Comparison of ENCODE assay signal across 1 cellular context in the genomic region with DNA sequence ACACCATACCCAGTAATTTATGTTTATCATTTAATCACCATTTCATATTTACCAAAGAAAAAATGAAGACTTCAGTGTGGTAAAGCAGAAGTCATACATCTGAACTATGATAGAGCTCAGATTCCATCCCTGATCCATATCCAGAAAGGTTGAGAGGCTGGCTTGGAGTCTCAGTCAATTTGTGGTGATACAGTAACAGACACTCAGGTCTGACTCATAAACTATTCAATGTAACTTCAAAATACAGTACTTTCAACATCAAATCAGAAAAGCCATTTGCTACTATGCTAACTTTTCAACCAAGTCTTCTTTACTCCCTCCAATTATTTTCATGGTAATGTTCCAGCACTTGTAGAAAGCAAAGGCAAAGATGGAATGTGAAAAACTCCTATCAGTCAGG.
TF ChIP-seq lines count a peak whose summit lies in the region.

No MANE protein-coding gene starts in this region.

TF ChIP-seq in SK-N-SH treated with all-trans-retinoic acid at 6 μM for 48 hours, 23 proteins besides CTCF, POLR2A, EP300 and RAD21 (continued from another document):
- TF ChIP-seq TSHZ2 (CRISPR knock-in tag; IDR thresholded peaks at IDR 0.05) = no peak
- no peak for TF ChIP-seq POU6F1 (CRISPR knock-in tag; IDR thresholded peaks at IDR 0.05; ENCODE audit: borderline replicate concordance, low read depth)
- TF ChIP-seq, protein P1, sequence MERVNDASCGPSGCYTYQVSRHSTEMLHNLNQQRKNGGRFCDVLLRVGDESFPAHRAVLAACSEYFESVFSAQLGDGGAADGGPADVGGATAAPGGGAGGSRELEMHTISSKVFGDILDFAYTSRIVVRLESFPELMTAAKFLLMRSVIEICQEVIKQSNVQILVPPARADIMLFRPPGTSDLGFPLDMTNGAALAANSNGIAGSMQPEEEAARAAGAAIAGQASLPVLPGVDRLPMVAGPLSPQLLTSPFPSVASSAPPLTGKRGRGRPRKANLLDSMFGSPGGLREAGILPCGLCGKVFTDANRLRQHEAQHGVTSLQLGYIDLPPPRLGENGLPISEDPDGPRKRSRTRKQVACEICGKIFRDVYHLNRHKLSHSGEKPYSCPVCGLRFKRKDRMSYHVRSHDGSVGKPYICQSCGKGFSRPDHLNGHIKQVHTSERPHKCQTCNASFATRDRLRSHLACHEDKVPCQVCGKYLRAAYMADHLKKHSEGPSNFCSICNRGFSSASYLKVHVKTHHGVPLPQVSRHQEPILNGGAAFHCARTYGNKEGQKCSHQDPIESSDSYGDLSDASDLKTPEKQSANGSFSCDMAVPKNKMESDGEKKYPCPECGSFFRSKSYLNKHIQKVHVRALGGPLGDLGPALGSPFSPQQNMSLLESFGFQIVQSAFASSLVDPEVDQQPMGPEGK (CRISPR knock-in tag; IDR thresholded peaks at IDR 0.05; ENCODE audit: borderline replicate concordance) = no peak
- no peak for TF ChIP-seq OSR1 (CRISPR knock-in tag; IDR thresholded peaks at IDR 0.05)
